ENCODE assay signal across 19 cellular contexts in genomic region chr5:58403822-58404433, GRCh38. TPM values are rescaled to one million over a fixed set of nuclear protein-coding genes. Genes with fewer than 3 reads are reported as not detected.
A peak's percentile ranks its signal among the peaks of the same experiment; 100 is the strongest.
DNase-seq lines count a peak whose midpoint lies in the region; ATAC-seq, FAIRE-seq and TF ChIP-seq lines count a peak whose summit lies in the region.
"Had no signal": no experiment of that assay in that cellular context is flagged by ENCODE, and none has a peak within 500 bp of the region (broad histone marks: within the 10 kb centered on the region; RNA-seq: fewer than 3 reads in every experiment).

No MANE protein-coding gene starts in this region.

- no peaks in the 10 kb centered on the region for H3K36me3 Mint-ChIP-seq in activated CD4-positive, alpha-beta T cell treated with anti-CD3 and anti-CD28 coated beads, Interleukin-2, amount 10 ng/mL, durations not matched to agents 24 days and 14 days (ENCODE audit: low read depth)
- H3K36me3 Mint-ChIP-seq in activated CD4-positive, alpha-beta T cell treated with anti-CD3 and anti-CD28 coated beads for 36 hours (ENCODE audit: low read depth) = no peaks in the 10 kb centered on the region
- no peaks in the 10 kb centered on the region for H3K36me3 Mint-ChIP-seq in type B pancreatic cell
- H3K36me3 Mint-ChIP-seq: CD14-positive monocyte; CD4-positive, alpha-beta memory T cell had no signal

- H3K27ac Mint-ChIP-seq in activated CD4-positive, alpha-beta T cell treated with anti-CD3 and anti-CD28 coated beads, Interleukin-2, amount 10 ng/mL, durations not matched to agents 24 days and 14 days = no peak overlapping the region
- H3K27ac Mint-ChIP-seq in activated CD4-positive, alpha-beta T cell treated with anti-CD3 and anti-CD28 coated beads for 36 hours = no peak overlapping the region
- peak overlapping the region; percentile 51 for H3K27ac Mint-ChIP-seq in type B pancreatic cell
- H3K27ac Mint-ChIP-seq: CD14-positive monocyte; CD4-positive, alpha-beta memory T cell had no signal

- POLR2A ChIA-PET in activated CD4-positive, alpha-beta T cell treated with anti-CD3 and anti-CD28 coated beads for 36 hours (lab: Charles Lee) = interaction anchor here (0.7 kb wide), 1 partner anchor 1114 kb away, joined by 3 read pairs; no protein-coding TSS in a partner anchor

- no peaks in the 10 kb centered on the region for H3K27me3 Mint-ChIP-seq in activated CD4-positive, alpha-beta T cell treated with anti-CD3 and anti-CD28 coated beads, Interleukin-2, amount 10 ng/mL, durations not matched to agents 24 days and 14 days
- H3K27me3 Mint-ChIP-seq in activated CD4-positive, alpha-beta T cell treated with anti-CD3 and anti-CD28 coated beads for 36 hours = peaks cover 10% of the 10 kb centered on the region
- no peaks in the 10 kb centered on the region for H3K27me3 Mint-ChIP-seq in type B pancreatic cell

- H3K27me3 ChIP-seq in bronchial epithelial cell (ENCODE audit: control insufficient read depth, insufficient read depth, low read length) (no peaks in the 10 kb centered on the region), foreskin keratinocyte (no peaks in the 10 kb centered on the region)
- H3K27me3 ChIP-seq: BLaER1 had no signal

- H3K4me1 Mint-ChIP-seq in activated CD4-positive, alpha-beta T cell treated with anti-CD3 and anti-CD28 coated beads, Interleukin-2, amount 10 ng/mL, durations not matched to agents 24 days and 14 days = no peaks in the 10 kb centered on the region
- H3K4me1 Mint-ChIP-seq in activated CD4-positive, alpha-beta T cell treated with anti-CD3 and anti-CD28 coated beads for 36 hours = no peaks in the 10 kb centered on the region
- H3K4me1 Mint-ChIP-seq in type B pancreatic cell (ENCODE audit: unreplicated experiment) = peaks cover 5% of the 10 kb centered on the region
- H3K4me1 Mint-ChIP-seq: CD14-positive monocyte; CD4-positive, alpha-beta memory T cell had no signal

- peak overlapping the region; percentile 27 for H3K27ac ChIP-seq in foreskin keratinocyte
- H3K27ac ChIP-seq: BLaER1, GM23248 had no signal

- CTCF ChIA-PET in activated CD4-positive, alpha-beta T cell treated with anti-CD3 and anti-CD28 coated beads for 36 hours (lab: Charles Lee) = no interaction called here

- H3K4me1 ChIP-seq in foreskin keratinocyte = peaks cover 47% of the 10 kb centered on the region
- H3K4me1 ChIP-seq: BLaER1, HAP-1 had no signal

- no peak for FAIRE-seq in bronchial epithelial cell (lab: Jason Lieb, UNC)
- FAIRE-seq: GM12892, GM18507 had no signal

- H3K9me3 Mint-ChIP-seq in activated CD4-positive, alpha-beta T cell treated with anti-CD3 and anti-CD28 coated beads, Interleukin-2, amount 10 ng/mL, durations not matched to agents 24 days and 14 days = no peaks in the 10 kb centered on the region
- no peaks in the 10 kb centered on the region for H3K9me3 Mint-ChIP-seq in activated CD4-positive, alpha-beta T cell treated with anti-CD3 and anti-CD28 coated beads for 36 hours (ENCODE audit: low read depth)
- peaks cover 4% of the 10 kb centered on the region for H3K9me3 Mint-ChIP-seq in type B pancreatic cell
- H3K9me3 Mint-ChIP-seq: CD14-positive monocyte; CD4-positive, alpha-beta memory T cell had no signal

- DNase-seq in activated CD4-positive, alpha-beta T cell treated with anti-CD3 and anti-CD28 coated beads, Interleukin-2, amount 10 ng/mL, durations not matched to agents 24 days and 14 days = peak; percentile 34
- DNase-seq in activated CD4-positive, alpha-beta T cell treated with anti-CD3 and anti-CD28 coated beads for 36 hours = no peak
- DNase-seq in bronchial epithelial cell (ENCODE audit: low read depth) (peak; percentile 73), foreskin keratinocyte (peak; percentile 56 to 86), type B pancreatic cell (ENCODE audit: extremely low spot score, unreplicated experiment) (no peak), activated gamma-delta T cell treated with Interleukin-2 at 50 U/mL for 16 hours (no peak), NCI-H2171 (lab: John Stamatoyannopoulos, UW) (no peak), superior temporal gyrus (ENCODE audit: extremely low spot score) (no peak)
- DNase-seq: 8988T; CD4-positive, alpha-beta memory T cell; DMS153; DMS79; GDM1; GM23248 had no signal

- intact Hi-C loops in activated CD4-positive, alpha-beta T cell treated with anti-CD3 and anti-CD28 coated beads, Interleukin-2, amount 10 ng/mL, durations not matched to agents 24 days and 14 days (cut with micrococcal nuclease) = no loop called here
- intact Hi-C loops in activated CD4-positive, alpha-beta T cell treated with anti-CD3 and anti-CD28 coated beads for 36 hours (cut with DNase I, micrococcal nuclease) = no loop called here

- TF ChIP-seq CTCF in bronchial epithelial cell (IDR thresholded peaks at IDR 0.05; ENCODE audit: insufficient read depth, low read length, severe bottlenecking) = no peak
- no peak for TF ChIP-seq CTCF in foreskin keratinocyte (conservative IDR thresholded peaks at IDR 0.05)
- no peak for TF ChIP-seq CTCF in type B pancreatic cell (conservative IDR thresholded peaks at IDR 0.05)

- no peak for ATAC-seq in activated CD4-positive, alpha-beta T cell treated with anti-CD3 and anti-CD28 coated beads for 36 hours
- peak; percentile 47 for ATAC-seq in foreskin keratinocyte

- no peaks in the 10 kb centered on the region for H3K36me3 ChIP-seq in bronchial epithelial cell (ENCODE audit: control insufficient read depth, insufficient read depth, low read length)
- H3K36me3 ChIP-seq: BLaER1, HAP-1 had no signal

- H3K4me3 ChIP-seq in bronchial epithelial cell (ENCODE audit: low read depth, low read length) = no peak overlapping the region
- H3K4me3 ChIP-seq: BLaER1, GM23248, HAP-1 had no signal

- H3K4me3 Mint-ChIP-seq in activated CD4-positive, alpha-beta T cell treated with anti-CD3 and anti-CD28 coated beads, Interleukin-2, amount 10 ng/mL, durations not matched to agents 24 days and 14 days = no peak overlapping the region
- H3K4me3 Mint-ChIP-seq in activated CD4-positive, alpha-beta T cell treated with anti-CD3 and anti-CD28 coated beads for 36 hours = no peak overlapping the region
- no peak overlapping the region for H3K4me3 Mint-ChIP-seq in type B pancreatic cell
- H3K4me3 Mint-ChIP-seq: CD14-positive monocyte; CD4-positive, alpha-beta memory T cell had no signal

RNA-seq across cellular contexts. Expression of gene PLK2, which starts 56.0 kb away (rescaled TPM):
- 25.6 and 30.1 TPM in 2 replicates for total RNA-seq in activated CD4-positive, alpha-beta T cell treated with anti-CD3 and anti-CD28 coated beads, Interleukin-2, amount 10 ng/mL, durations not matched to agents 24 days and 14 days
- total RNA-seq in activated CD4-positive, alpha-beta T cell treated with anti-CD3 and anti-CD28 coated beads for 36 hours = 1 to 10 TPM; 3.0 to 3.8 TPM
- total RNA-seq in bronchial epithelial cell = 146 and 259 TPM in 2 replicates
- total RNA-seq in foreskin keratinocyte = 179 and 369 TPM in 2 replicates
- polyA plus RNA-seq in foreskin keratinocyte = 43.6 and 113 TPM in 2 replicates
- 307 and 460 TPM in 2 replicates for total RNA-seq in type B pancreatic cell (ENCODE audit: low replicate concordance)

Comparison
In these comparisons a context has a peak if more than half of its experiments do, and no peak if none do; other contexts are left out.
1. DNase-seq: peak in activated CD4-positive, alpha-beta T cell treated with anti-CD3 and anti-CD28 coated beads, Interleukin-2, amount 10 ng/mL, durations not matched to agents 24 days and 14 days (single experiment), bronchial epithelial cell (single experiment) and foreskin keratinocyte (2 of 2); none in activated CD4-positive, alpha-beta T cell treated with anti-CD3 and anti-CD28 coated beads for 36 hours (single experiment), type B pancreatic cell (single experiment), activated gamma-delta T cell treated with Interleukin-2 at 50 U/mL for 16 hours (single experiment), NCI-H2171 (single experiment) and superior temporal gyrus (single experiment).